14 cellular contexts compared by ENCODE assay signal in the genomic region with DNA sequence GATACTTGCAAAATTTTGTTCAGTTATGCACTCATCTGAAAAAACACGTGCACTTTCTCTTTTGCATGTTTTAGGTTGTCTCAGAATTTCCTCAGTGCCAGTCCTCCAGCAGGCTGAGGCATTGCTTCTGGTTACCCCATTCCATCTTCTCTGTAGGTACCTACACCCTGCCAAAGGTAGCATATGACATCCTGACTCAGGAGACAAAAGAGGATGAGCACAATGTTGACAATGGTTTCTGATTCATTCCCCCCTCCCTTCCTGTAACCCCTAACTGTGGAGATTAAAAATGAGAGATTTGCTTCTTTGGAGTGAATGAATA.
A peak's percentile ranks its signal among the peaks of the same experiment; 100 is the strongest.
DNase-seq lines count a peak whose midpoint lies in the region; ATAC-seq lines count a peak whose summit lies in the region.
"Had no signal": no experiment of that assay in that cellular context is flagged by ENCODE, and none has a peak within 500 bp of the region (broad histone marks: within the 10 kb centered on the region; RNA-seq: fewer than 3 reads in every experiment).

No MANE protein-coding gene starts in this region.

- no peaks in the 10 kb centered on the region for H3K4me1 Mint-ChIP-seq in activated CD4-positive, alpha-beta memory T cell treated with anti-CD3 and anti-CD28 coated beads for 36 hours (ENCODE audit: low read depth)
- H3K4me1 Mint-ChIP-seq: T-helper 17 cell had no signal

- intact Hi-C loops in activated CD4-positive, alpha-beta memory T cell treated with anti-CD3 and anti-CD28 coated beads for 36 hours (cut with micrococcal nuclease) = no loop called here

- H3K4me3 Mint-ChIP-seq in activated CD4-positive, alpha-beta memory T cell treated with anti-CD3 and anti-CD28 coated beads for 36 hours = no peak overlapping the region
- H3K4me3 Mint-ChIP-seq: T-helper 17 cell had no signal

- no peaks in the 10 kb centered on the region for H3K9me3 ChIP-seq in adipocyte (ENCODE audit: control insufficient read depth, low read length)
- H3K9me3 ChIP-seq: mucosa of descending colon, vagina had no signal

- no peaks in the 10 kb centered on the region for H3K27me3 ChIP-seq in adipocyte (replicated peaks; ENCODE audit: control insufficient read depth, insufficient read depth, low read length)
- H3K27me3 ChIP-seq: vagina had no signal

- H3K9me3 Mint-ChIP-seq in activated CD4-positive, alpha-beta memory T cell treated with anti-CD3 and anti-CD28 coated beads for 36 hours = no peaks in the 10 kb centered on the region

- peaks cover 2% of the 10 kb centered on the region for H3K27me3 Mint-ChIP-seq in activated CD4-positive, alpha-beta memory T cell treated with anti-CD3 and anti-CD28 coated beads for 36 hours
- H3K27me3 Mint-ChIP-seq: T-helper 17 cell had no signal

- POLR2A ChIA-PET in activated CD4-positive, alpha-beta memory T cell treated with anti-CD3 and anti-CD28 coated beads for 36 hours (lab: Charles Lee) = no interaction called here

- peak; percentile 12 for DNase-seq in adipocyte (ENCODE audit: low read depth)
- DNase-seq in NCI-H1417 treated with DMSO at 0.1 percent for 48 hours (lab: John Stamatoyannopoulos, UW) = no peak
- no peak for DNase-seq in NCI-H510A (lab: John Stamatoyannopoulos, UW)
- DNase-seq in activated gamma-delta T cell (lab: John Stamatoyannopoulos, UW) = no peak
- DNase-seq in activated CD4-positive, alpha-beta memory T cell treated with anti-CD3 and anti-CD28 coated beads for 36 hours = no peak
- DNase-seq: activated CD8-positive, alpha-beta memory T cell treated with anti-CD3 and anti-CD28 coated beads, Interleukin-2, amount 50 U/mL, for 4 hours; mucosa of descending colon; NCI-H774; T-helper 17 cell had no signal

- H3K36me3 ChIP-seq in adipocyte (ENCODE audit: control insufficient read depth, insufficient read depth, low read length, severe bottlenecking) = no peaks in the 10 kb centered on the region
- H3K36me3 ChIP-seq: vagina had no signal

- no peaks in the 10 kb centered on the region for H3K4me1 ChIP-seq in adipocyte (ENCODE audit: control insufficient read depth, insufficient read depth, low read length)
- H3K4me1 ChIP-seq: vagina had no signal

- no peak overlapping the region for H3K9ac ChIP-seq in adipocyte (ENCODE audit: low read length)

- no peak overlapping the region for H3K27ac Mint-ChIP-seq in activated CD4-positive, alpha-beta memory T cell treated with anti-CD3 and anti-CD28 coated beads for 36 hours
- H3K27ac Mint-ChIP-seq: T-helper 17 cell had no signal

- no peak overlapping the region for H3K4me3 ChIP-seq in adipocyte (ENCODE audit: low read length)
- H3K4me3 ChIP-seq: mucosa of descending colon, vagina had no signal

- CTCF ChIA-PET in activated CD4-positive, alpha-beta memory T cell treated with anti-CD3 and anti-CD28 coated beads for 36 hours (lab: Charles Lee) = no interaction called here

- H3K36me3 Mint-ChIP-seq in activated CD4-positive, alpha-beta memory T cell treated with anti-CD3 and anti-CD28 coated beads for 36 hours = no peaks in the 10 kb centered on the region

- ATAC-seq in GM18502 (IDR thresholded peaks at IDR 0.05; ENCODE audit: poor library complexity, unreplicated experiment) (peak; percentile 67), GM21381 (IDR thresholded peaks at IDR 0.05; ENCODE audit: unreplicated experiment) (peak; percentile 47), HG03103 (IDR thresholded peaks at IDR 0.05; ENCODE audit: low read depth, unreplicated experiment) (peak; percentile 56)
- ATAC-seq: mucosa of descending colon, sciatic nerve, T-helper 17 cell had no signal
